1 cellular context compared by ENCODE assay signal in the genomic region with DNA sequence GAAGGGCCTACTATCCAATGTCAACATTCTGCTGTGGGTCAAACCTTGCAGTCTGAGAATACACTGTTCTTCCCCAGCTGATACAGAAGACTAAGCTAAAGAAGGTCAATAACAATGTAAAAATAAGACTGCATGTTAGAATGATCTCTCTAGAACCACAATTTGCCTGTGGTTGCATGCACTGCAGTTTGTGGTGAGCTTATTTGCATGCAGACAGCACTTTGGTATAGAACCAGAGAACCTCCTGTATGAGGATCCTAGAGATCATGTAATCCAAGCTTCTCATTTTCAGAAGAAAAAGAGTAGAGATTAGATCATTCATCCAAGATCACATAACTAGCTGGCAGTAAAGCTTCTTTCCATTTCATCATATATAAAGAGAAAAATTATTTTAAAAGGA.
TF ChIP-seq lines count a peak whose summit lies in the region.

No MANE protein-coding gene starts in this region.

TF ChIP-seq in SK-N-SH treated with all-trans-retinoic acid at 6 μM for 48 hours, 23 proteins besides CTCF, POLR2A, EP300 and RAD21 (continued from another document):
- TF ChIP-seq, protein P1, sequence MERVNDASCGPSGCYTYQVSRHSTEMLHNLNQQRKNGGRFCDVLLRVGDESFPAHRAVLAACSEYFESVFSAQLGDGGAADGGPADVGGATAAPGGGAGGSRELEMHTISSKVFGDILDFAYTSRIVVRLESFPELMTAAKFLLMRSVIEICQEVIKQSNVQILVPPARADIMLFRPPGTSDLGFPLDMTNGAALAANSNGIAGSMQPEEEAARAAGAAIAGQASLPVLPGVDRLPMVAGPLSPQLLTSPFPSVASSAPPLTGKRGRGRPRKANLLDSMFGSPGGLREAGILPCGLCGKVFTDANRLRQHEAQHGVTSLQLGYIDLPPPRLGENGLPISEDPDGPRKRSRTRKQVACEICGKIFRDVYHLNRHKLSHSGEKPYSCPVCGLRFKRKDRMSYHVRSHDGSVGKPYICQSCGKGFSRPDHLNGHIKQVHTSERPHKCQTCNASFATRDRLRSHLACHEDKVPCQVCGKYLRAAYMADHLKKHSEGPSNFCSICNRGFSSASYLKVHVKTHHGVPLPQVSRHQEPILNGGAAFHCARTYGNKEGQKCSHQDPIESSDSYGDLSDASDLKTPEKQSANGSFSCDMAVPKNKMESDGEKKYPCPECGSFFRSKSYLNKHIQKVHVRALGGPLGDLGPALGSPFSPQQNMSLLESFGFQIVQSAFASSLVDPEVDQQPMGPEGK (CRISPR knock-in tag; IDR thresholded peaks at IDR 0.05; ENCODE audit: borderline replicate concordance), result no peak
- TF ChIP-seq ZNF565 (CRISPR knock-in tag; conservative IDR thresholded peaks at IDR 0.05; ENCODE audit: low read depth) (no peak), RARB (CRISPR knock-in tag; IDR thresholded peaks at IDR 0.05) (no peak), OSR1 (CRISPR knock-in tag; IDR thresholded peaks at IDR 0.05) (no peak)
